In the genomic region with DNA sequence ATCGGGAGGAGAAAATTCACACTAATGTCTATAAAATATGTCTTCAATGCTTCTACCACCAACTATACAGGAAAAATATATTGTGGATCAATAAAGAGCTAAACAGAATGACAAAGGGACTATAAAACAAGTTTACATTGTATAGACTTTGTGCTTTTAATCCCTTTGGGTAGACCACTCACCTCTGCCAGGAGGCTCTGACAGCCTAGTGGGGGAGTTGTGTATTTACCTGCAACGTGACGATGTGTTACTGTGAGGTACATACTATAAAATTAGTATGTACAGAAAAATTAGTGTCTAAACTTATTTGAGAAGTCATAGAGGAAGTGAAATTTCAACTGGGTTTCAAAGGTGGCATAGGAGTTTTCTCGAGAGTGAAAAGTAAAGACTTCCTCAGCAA, we compare ENCODE assay signal across 16 cellular contexts.
DNase-seq lines count a peak whose midpoint lies in the region; ATAC-seq and TF ChIP-seq lines count a peak whose summit lies in the region.
"Had no signal": no experiment of that assay in that cellular context is flagged by ENCODE, and none has a peak within 500 bp of the region (broad histone marks: within the 10 kb centered on the region; RNA-seq: fewer than 3 reads in every experiment).

No MANE protein-coding gene starts in this region.

- H3K27me3 ChIP-seq in SK-N-SH (ENCODE audit: insufficient read depth) (no peaks in the 10 kb centered on the region), endodermal cell (ENCODE audit: control insufficient read depth, insufficient read depth, low read length, poor library complexity, severe bottlenecking) (no peaks in the 10 kb centered on the region), psoas muscle (ENCODE audit: insufficient read depth in 3 of 3, low read length in 2 of 3) (no peaks in the 10 kb centered on the region), HAP-1 (ENCODE audit: low read depth) (no peaks in the 10 kb centered on the region)
- H3K27me3 ChIP-seq: BLaER1 had no signal

- CTCF ChIA-PET in SK-N-SH (lab: Yijun Ruan, JAX), result no interaction called here

- H3K4me1 Mint-ChIP-seq in endodermal cell, result no peaks in the 10 kb centered on the region
- H3K4me1 Mint-ChIP-seq: CD8-positive, alpha-beta memory T cell had no signal

- H3K9me3 ChIP-seq in SK-N-SH, result no peaks in the 10 kb centered on the region
- no peaks in the 10 kb centered on the region for H3K9me3 ChIP-seq in endodermal cell (ENCODE audit: control insufficient read depth, low read length)
- no peaks in the 10 kb centered on the region for H3K9me3 ChIP-seq in psoas muscle
- no peaks in the 10 kb centered on the region for H3K9me3 ChIP-seq in HAP-1
- H3K9me3 ChIP-seq: Caco-2 had no signal

- H3K27ac ChIP-seq in SK-N-SH (ENCODE audit: low read depth in 2 of 2, low read length in 1 of 2) (no peak overlapping the region), endodermal cell (ENCODE audit: low read depth, low read length) (no peak overlapping the region), psoas muscle (no peak overlapping the region)
- H3K27ac ChIP-seq: BLaER1, GM23248 had no signal

- H3K4me1 ChIP-seq in SK-N-SH (ENCODE audit: control insufficient read depth in 1 of 2, insufficient read depth in 2 of 2, low read depth in 1 of 2, low read length in 1 of 2) (peaks cover 0 to 3% of the 10 kb centered on the region in 2 experiments; a peak in 1 of 4 replicates), endodermal cell (ENCODE audit: control insufficient read depth, insufficient read depth, low read length) (no peaks in the 10 kb centered on the region), psoas muscle (no peaks in the 10 kb centered on the region), HAP-1 (no peaks in the 10 kb centered on the region)
- H3K4me1 ChIP-seq: BLaER1, Caco-2 had no signal

- DNase-seq in SK-N-SH, result no peak
- no peak for DNase-seq in endodermal cell
- no peak for DNase-seq in psoas muscle
- no peak for DNase-seq in islet precursor cell
- no peak for DNase-seq in HAP-1 (ENCODE audit: low spot score in 2 of 2)
- DNase-seq: 8988T; AML-193; Caco-2; CD8-positive, alpha-beta memory T cell; DMS 273 treated with DMSO at 0.1 percent for 48 hours; GM23248; HCEC 1CT; HFFc6 had no signal

- no peaks in the 10 kb centered on the region for H3K36me3 ChIP-seq in SK-N-SH (replicated peaks in 1 of 2; ENCODE audit: control insufficient read depth in 1 of 2, insufficient read depth in 2 of 2, low read length in 1 of 2)
- H3K36me3 ChIP-seq in endodermal cell (ENCODE audit: control insufficient read depth, insufficient read depth, low read length), result no peaks in the 10 kb centered on the region
- H3K36me3 ChIP-seq in psoas muscle (ENCODE audit: insufficient read depth in 1 of 2, low read depth in 1 of 2), result no peaks in the 10 kb centered on the region
- no peaks in the 10 kb centered on the region for H3K36me3 ChIP-seq in HAP-1 (replicated peaks)
- H3K36me3 ChIP-seq: BLaER1 had no signal

- no peak for TF ChIP-seq RAD21 in SK-N-SH (IDR thresholded peaks at IDR 0.05; ENCODE audit: low read length)

- POLR2A ChIA-PET in SK-N-SH (lab: Yijun Ruan, JAX), result no interaction called here

- in situ Hi-C loops in HAP-1 (cut with MboI; ENCODE audit: low sequenced_read_pairs), result no loop called here

- H4K20me1 ChIP-seq in SK-N-SH (ENCODE audit: insufficient read depth), result no peaks in the 10 kb centered on the region
- H4K20me1 ChIP-seq: BLaER1 had no signal

- no peak overlapping the region for H3K4me2 ChIP-seq in SK-N-SH
- H3K4me2 ChIP-seq: BLaER1 had no signal

- ATAC-seq in SK-N-SH treated with all-trans-retinoic acid at 6 μM for 48 hours (no peak), psoas muscle (no peak), GM19455 (IDR thresholded peaks at IDR 0.05; ENCODE audit: unreplicated experiment) (no peak)

- H3K9ac ChIP-seq in SK-N-SH (no peak overlapping the region), endodermal cell (ENCODE audit: extremely low read depth, low read length, poor library complexity, severe bottlenecking) (no peak overlapping the region)
- H3K9ac ChIP-seq: BLaER1, GM23248 had no signal

- H3K4me3 Mint-ChIP-seq in endodermal cell, result no peak overlapping the region
- H3K4me3 Mint-ChIP-seq: CD8-positive, alpha-beta memory T cell; HFFc6 had no signal

- intact Hi-C loops in psoas muscle (cut with DNase I), result no loop called here

- no peaks in the 10 kb centered on the region for H3K36me3 Mint-ChIP-seq in endodermal cell (ENCODE audit: low read depth)
- H3K36me3 Mint-ChIP-seq: CD8-positive, alpha-beta memory T cell had no signal

- peaks cover 19% of the 10 kb centered on the region for H3K9me3 Mint-ChIP-seq in endodermal cell

- WGBS in SK-N-SH (ENCODE audit: low lambda C conversion rate), result 27% methylated on average over 4 of the region's 4 CpGs
- 87 to 93% methylated on average over 3 to 4 of the region's 4 CpGs for WGBS in endodermal cell (ENCODE audit: insufficient coverage in 1 of 2, insufficient read length in 1 of 2), 2 experiments
- WGBS in psoas muscle, 3 donors, result 76 to 87% (median 84%) methylated on average over 4 of the region's 4 CpGs

- no peaks in the 10 kb centered on the region for H3K9me2 ChIP-seq in SK-N-SH

- H3K79me2 ChIP-seq in SK-N-SH (ENCODE audit: insufficient read depth), result no peaks in the 10 kb centered on the region

- no peak overlapping the region for H2AFZ ChIP-seq in SK-N-SH (ENCODE audit: low read depth)
- H2AFZ ChIP-seq: GM23248 had no signal

- TF ChIP-seq CTCF in SK-N-SH (IDR thresholded peaks at IDR 0.05) (no peak), endodermal cell (conservative IDR thresholded peaks at IDR 0.05) (peak; percentile 67), psoas muscle (IDR thresholded peaks at IDR 0.05) (no peak)

- no peaks in the 10 kb centered on the region for H3K27me3 Mint-ChIP-seq in endodermal cell (ENCODE audit: insufficient read depth)

- H3K4me3 ChIP-seq in SK-N-SH (ENCODE audit: low read depth in 2 of 2, low read length in 1 of 2) (no peak overlapping the region), endodermal cell (ENCODE audit: low read length) (no peak overlapping the region), psoas muscle (peak overlapping the region; percentile 54), HAP-1 (no peak overlapping the region)
- H3K4me3 ChIP-seq: BLaER1, GM23248 had no signal

- no peak for TF ChIP-seq EP300 in SK-N-SH (IDR thresholded peaks at IDR 0.05; ENCODE audit: borderline replicate concordance in 1 of 2, low read depth in 1 of 2, low read length in 1 of 2)

- no peak overlapping the region for H3K27ac Mint-ChIP-seq in endodermal cell
- H3K27ac Mint-ChIP-seq: CD8-positive, alpha-beta memory T cell; HFFc6 had no signal

- no peaks in the 10 kb centered on the region for H3F3A ChIP-seq in SK-N-SH (replicated peaks; ENCODE audit: insufficient read depth)

TF ChIP-seq in SK-N-SH treated with all-trans-retinoic acid at 6 μM for 48 hours, 23 proteins besides CTCF, POLR2A, EP300 and RAD21:
- TF ChIP-seq ZFP3 (CRISPR knock-in tag; IDR thresholded peaks at IDR 0.05), result peak; percentile 87
- no peak for TF ChIP-seq ZNF8 (CRISPR knock-in tag; IDR thresholded peaks at IDR 0.05)

TF ChIP-seq in SK-N-SH, 30 proteins besides CTCF, POLR2A, EP300 and RAD21 (continues in another document):
- TF ChIP-seq ELF1 (IDR thresholded peaks at IDR 0.05), result no peak
- TF ChIP-seq, protein P1, sequence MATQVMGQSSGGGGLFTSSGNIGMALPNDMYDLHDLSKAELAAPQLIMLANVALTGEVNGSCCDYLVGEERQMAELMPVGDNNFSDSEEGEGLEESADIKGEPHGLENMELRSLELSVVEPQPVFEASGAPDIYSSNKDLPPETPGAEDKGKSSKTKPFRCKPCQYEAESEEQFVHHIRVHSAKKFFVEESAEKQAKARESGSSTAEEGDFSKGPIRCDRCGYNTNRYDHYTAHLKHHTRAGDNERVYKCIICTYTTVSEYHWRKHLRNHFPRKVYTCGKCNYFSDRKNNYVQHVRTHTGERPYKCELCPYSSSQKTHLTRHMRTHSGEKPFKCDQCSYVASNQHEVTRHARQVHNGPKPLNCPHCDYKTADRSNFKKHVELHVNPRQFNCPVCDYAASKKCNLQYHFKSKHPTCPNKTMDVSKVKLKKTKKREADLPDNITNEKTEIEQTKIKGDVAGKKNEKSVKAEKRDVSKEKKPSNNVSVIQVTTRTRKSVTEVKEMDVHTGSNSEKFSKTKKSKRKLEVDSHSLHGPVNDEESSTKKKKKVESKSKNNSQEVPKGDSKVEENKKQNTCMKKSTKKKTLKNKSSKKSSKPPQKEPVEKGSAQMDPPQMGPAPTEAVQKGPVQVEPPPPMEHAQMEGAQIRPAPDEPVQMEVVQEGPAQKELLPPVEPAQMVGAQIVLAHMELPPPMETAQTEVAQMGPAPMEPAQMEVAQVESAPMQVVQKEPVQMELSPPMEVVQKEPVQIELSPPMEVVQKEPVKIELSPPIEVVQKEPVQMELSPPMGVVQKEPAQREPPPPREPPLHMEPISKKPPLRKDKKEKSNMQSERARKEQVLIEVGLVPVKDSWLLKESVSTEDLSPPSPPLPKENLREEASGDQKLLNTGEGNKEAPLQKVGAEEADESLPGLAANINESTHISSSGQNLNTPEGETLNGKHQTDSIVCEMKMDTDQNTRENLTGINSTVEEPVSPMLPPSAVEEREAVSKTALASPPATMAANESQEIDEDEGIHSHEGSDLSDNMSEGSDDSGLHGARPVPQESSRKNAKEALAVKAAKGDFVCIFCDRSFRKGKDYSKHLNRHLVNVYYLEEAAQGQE (IDR thresholded peaks at IDR 0.05; ENCODE audit: low read depth, low read length), result no peak
- TF ChIP-seq, protein P2, sequence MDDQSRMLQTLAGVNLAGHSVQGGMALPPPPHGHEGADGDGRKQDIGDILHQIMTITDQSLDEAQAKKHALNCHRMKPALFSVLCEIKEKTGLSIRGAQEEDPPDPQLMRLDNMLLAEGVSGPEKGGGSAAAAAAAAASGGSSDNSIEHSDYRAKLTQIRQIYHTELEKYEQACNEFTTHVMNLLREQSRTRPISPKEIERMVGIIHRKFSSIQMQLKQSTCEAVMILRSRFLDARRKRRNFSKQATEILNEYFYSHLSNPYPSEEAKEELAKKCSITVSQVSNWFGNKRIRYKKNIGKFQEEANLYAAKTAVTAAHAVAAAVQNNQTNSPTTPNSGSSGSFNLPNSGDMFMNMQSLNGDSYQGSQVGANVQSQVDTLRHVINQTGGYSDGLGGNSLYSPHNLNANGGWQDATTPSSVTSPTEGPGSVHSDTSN (IDR thresholded peaks at IDR 0.05), result no peak
- TF ChIP-seq RFX5 (IDR thresholded peaks at IDR 0.05; ENCODE audit: low read length), result no peak
- no peak for TF ChIP-seq USF2 (IDR thresholded peaks at IDR 0.05; ENCODE audit: borderline replicate concordance, low read depth, low read length)
